ENCODE assay signal across 18 cellular contexts in genomic region chr7:130387628-130388403, GRCh38. TPM values are rescaled to one million over a fixed set of nuclear protein-coding genes. Genes with fewer than 3 reads are reported as not detected.
DNase-seq lines count a peak whose midpoint lies in the region; ATAC-seq and TF ChIP-seq lines count a peak whose summit lies in the region.
"Had no signal": no experiment of that assay in that cellular context is flagged by ENCODE, and none has a peak within 500 bp of the region (broad histone marks: within the 10 kb centered on the region; RNA-seq: fewer than 3 reads in every experiment).

No MANE protein-coding gene starts in this region.

- H3K36me3 Mint-ChIP-seq in endodermal cell (ENCODE audit: low read depth) (peaks cover 2% of the 10 kb centered on the region), neural crest cell (ENCODE audit: low read depth) (peaks cover 2% of the 10 kb centered on the region), type B pancreatic cell (peaks cover 5% of the 10 kb centered on the region)
- no peaks in the 10 kb centered on the region for H3K36me3 Mint-ChIP-seq in activated naive CD4-positive, alpha-beta T cell treated with anti-CD3 and anti-CD28 coated beads for 36 hours (ENCODE audit: low read depth)

- H3K27ac ChIP-seq in SJSA1 (peak overlapping the region; percentile 74), endodermal cell (ENCODE audit: low read depth, low read length) (peak overlapping the region; percentile 55), PC-3 (ENCODE audit: low read length) (no peak overlapping the region)
- H3K27ac ChIP-seq: BLaER1, GM23248, thyroid gland had no signal

- H3K4me1 Mint-ChIP-seq in endodermal cell (no peaks in the 10 kb centered on the region), neural crest cell (peaks cover 23% of the 10 kb centered on the region), type B pancreatic cell (ENCODE audit: unreplicated experiment) (peaks cover 29% of the 10 kb centered on the region)
- no peaks in the 10 kb centered on the region for H3K4me1 Mint-ChIP-seq in activated naive CD4-positive, alpha-beta T cell treated with anti-CD3 and anti-CD28 coated beads for 36 hours (ENCODE audit: low read depth)

- WGBS in endodermal cell (ENCODE audit: insufficient coverage in 1 of 2, insufficient read length in 1 of 2), 2 experiments, result 94 to 96% methylated on average over 7 to 12 of the region's 12 CpGs

- H3K4me3 ChIP-seq in SJSA1, result no peak overlapping the region
- no peak overlapping the region for H3K4me3 ChIP-seq in endodermal cell (ENCODE audit: low read length)
- H3K4me3 ChIP-seq in PC-3 (ENCODE audit: low read length), result no peak overlapping the region
- H3K4me3 ChIP-seq: BLaER1, GM23248, thyroid gland had no signal

- H3K27me3 ChIP-seq in SJSA1 (replicated peaks) (no peaks in the 10 kb centered on the region), endodermal cell (ENCODE audit: control insufficient read depth, insufficient read depth, low read length, poor library complexity, severe bottlenecking) (no peaks in the 10 kb centered on the region), PC-3 (ENCODE audit: low read length) (no peaks in the 10 kb centered on the region)
- H3K27me3 ChIP-seq: BLaER1, thyroid gland had no signal

- DNase-seq in SJSA1 (ENCODE audit: low read depth in 1 of 2, low spot score in 2 of 2), result peak; percentile 91
- DNase-seq in endodermal cell, result no peak
- DNase-seq in neural crest cell (ENCODE audit: low read depth, low spot score), result no peak
- no peak for DNase-seq in type B pancreatic cell (ENCODE audit: extremely low spot score, unreplicated experiment)
- DNase-seq in NCI-H187 treated with DMSO at 0.1 percent for 48 hours (lab: John Stamatoyannopoulos, UW), result no peak
- DNase-seq in PC-3, result no peak
- DNase-seq in activated naive CD4-positive, alpha-beta T cell treated with anti-CD3 and anti-CD28 coated beads for 36 hours, result no peak
- DNase-seq: activated CD4-positive, CD25-positive, alpha-beta regulatory T cell treated with anti-CD3 and anti-CD28 coated beads, Interleukin-2, amount 50 U/mL, for 72 hours; activated gamma-delta T cell treated with Interleukin-2 at 50 U/mL for 16 hours; GM23248; Kasumi-1; left cardiac atrium; NCI-H1436; thyroid gland had no signal

- no peak overlapping the region for H3K4me2 ChIP-seq in PC-3 (ENCODE audit: low read length)
- H3K4me2 ChIP-seq: BLaER1 had no signal

- CTCF ChIA-PET in PC-3 (lab: Charles Lee), result no interaction called here
- CTCF ChIA-PET in activated naive CD4-positive, alpha-beta T cell treated with anti-CD3 and anti-CD28 coated beads for 36 hours (lab: Charles Lee), result no interaction called here

- no peaks in the 10 kb centered on the region for H3K79me2 ChIP-seq in PC-3 (ENCODE audit: low read length)

- intact Hi-C loops in PC-3 (cut with micrococcal nuclease), result no loop called here
- intact Hi-C loops in activated naive CD4-positive, alpha-beta T cell treated with anti-CD3 and anti-CD28 coated beads for 36 hours (cut with micrococcal nuclease), result no loop called here

- no peaks in the 10 kb centered on the region for H3K9me2 ChIP-seq in PC-3 (replicated peaks; ENCODE audit: low read length)

- no TSS peak for BruUV-seq in PC-3 (replicated peaks; lab: Mats Ljungman, UMichigan)

- no peaks in the 10 kb centered on the region for H3F3A ChIP-seq in PC-3 (ENCODE audit: low read length, unreplicated experiment)

- H3K9me3 ChIP-seq in SJSA1 (replicated peaks) (peaks cover 4% of the 10 kb centered on the region), endodermal cell (ENCODE audit: control insufficient read depth, low read length) (no peaks in the 10 kb centered on the region), PC-3 (ENCODE audit: low read length) (no peaks in the 10 kb centered on the region)
- H3K9me3 ChIP-seq: BLaER1, thyroid gland had no signal

- H3K4me1 ChIP-seq in SJSA1 (replicated peaks), result peaks cover 28% of the 10 kb centered on the region
- no peaks in the 10 kb centered on the region for H3K4me1 ChIP-seq in endodermal cell (ENCODE audit: control insufficient read depth, insufficient read depth, low read length)
- no peaks in the 10 kb centered on the region for H3K4me1 ChIP-seq in PC-3 (ENCODE audit: insufficient read depth, low read length)
- H3K4me1 ChIP-seq: thyroid gland had no signal

- H3K9ac ChIP-seq in endodermal cell (ENCODE audit: extremely low read depth, low read length, poor library complexity, severe bottlenecking) (no peak overlapping the region), PC-3 (ENCODE audit: low read length) (no peak overlapping the region)
- H3K9ac ChIP-seq: BLaER1, GM23248 had no signal

- POLR2A ChIA-PET in PC-3 (lab: Charles Lee; ENCODE audit: unreplicated experiment), result no interaction called here

- H3K4me3 Mint-ChIP-seq in endodermal cell (no peak overlapping the region), neural crest cell (no peak overlapping the region), type B pancreatic cell (no peak overlapping the region)
- H3K4me3 Mint-ChIP-seq in activated naive CD4-positive, alpha-beta T cell treated with anti-CD3 and anti-CD28 coated beads for 36 hours, result no peak overlapping the region

- no peaks in the 10 kb centered on the region for H3K27me3 Mint-ChIP-seq in endodermal cell (ENCODE audit: insufficient read depth)
- H3K27me3 Mint-ChIP-seq in neural crest cell (ENCODE audit: low read depth), result no peaks in the 10 kb centered on the region
- H3K27me3 Mint-ChIP-seq in type B pancreatic cell, result no peaks in the 10 kb centered on the region
- no peaks in the 10 kb centered on the region for H3K27me3 Mint-ChIP-seq in activated naive CD4-positive, alpha-beta T cell treated with anti-CD3 and anti-CD28 coated beads for 36 hours (ENCODE audit: low read depth)

- no peaks in the 10 kb centered on the region for H4K20me1 ChIP-seq in PC-3 (ENCODE audit: low read length)
- H4K20me1 ChIP-seq: BLaER1 had no signal

- peaks cover 6% of the 10 kb centered on the region for H3K9me3 Mint-ChIP-seq in endodermal cell
- H3K9me3 Mint-ChIP-seq in neural crest cell, result peaks cover 9% of the 10 kb centered on the region
- peaks cover 6% of the 10 kb centered on the region for H3K9me3 Mint-ChIP-seq in type B pancreatic cell
- H3K9me3 Mint-ChIP-seq in activated naive CD4-positive, alpha-beta T cell treated with anti-CD3 and anti-CD28 coated beads for 36 hours, result peaks cover 2% of the 10 kb centered on the region

- no peak overlapping the region for H3K27ac Mint-ChIP-seq in endodermal cell
- peak overlapping the region; percentile 68 for H3K27ac Mint-ChIP-seq in neural crest cell (ENCODE audit: unreplicated experiment)
- peak overlapping the region; percentile 53 for H3K27ac Mint-ChIP-seq in type B pancreatic cell
- no peak overlapping the region for H3K27ac Mint-ChIP-seq in activated naive CD4-positive, alpha-beta T cell treated with anti-CD3 and anti-CD28 coated beads for 36 hours

- TF ChIP-seq CTCF in endodermal cell (conservative IDR thresholded peaks at IDR 0.05) (no peak), neural crest cell (conservative IDR thresholded peaks at IDR 0.05) (no peak), type B pancreatic cell (conservative IDR thresholded peaks at IDR 0.05) (no peak), PC-3 (conservative IDR thresholded peaks at IDR 0.05; ENCODE audit: low read depth, low read length) (no peak)

- no peak for ATAC-seq in PC-3

- H3K36me3 ChIP-seq in SJSA1 (no peaks in the 10 kb centered on the region), endodermal cell (ENCODE audit: control insufficient read depth, insufficient read depth, low read length) (no peaks in the 10 kb centered on the region), PC-3 (ENCODE audit: low read depth, low read length) (no peaks in the 10 kb centered on the region)
- H3K36me3 ChIP-seq: BLaER1, thyroid gland had no signal

- no peak overlapping the region for H2AFZ ChIP-seq in PC-3 (ENCODE audit: low read length)
- H2AFZ ChIP-seq: GM23248 had no signal

RNA-seq across cellular contexts. Expression of gene CPA1, which starts 7.5 kb away (rescaled TPM):
- total RNA-seq in SJSA1 (2014; rRNA removed; shearing (Covaris generic)), result not detected in 2 replicates
- not detected for total RNA-seq in endodermal cell
- polyA plus RNA-seq in endodermal cell (2013, experiment 1 of 2), result 0.32 TPM
- 0.33 TPM for polyA plus RNA-seq in endodermal cell (2013, experiment 2 of 2)
- total RNA-seq in neural crest cell, result not detected in 2 replicates
- 0.41 TPM in 1 of 2 replicates, not detected in the other for total RNA-seq in type B pancreatic cell (ENCODE audit: low replicate concordance)
- total RNA-seq in PC-3 (2014; rRNA removed), result not detected in 2 replicates
- total RNA-seq in activated naive CD4-positive, alpha-beta T cell treated with anti-CD3 and anti-CD28 coated beads for 36 hours, result not detected
- total RNA-seq: GM23248; NCI-H460; T-helper 2 cell treated with Interferon-gamma antibody and Interleukin-4, amounts not matched to agents 100 ng/mL and 5 ng/mL, for 36 hours had no signal
- polyA plus RNA-seq: GM23248 had no signal

RNA-seq across cellular contexts. Expression of gene CPA5, which starts 43.2 kb away (rescaled TPM):
- 0.87 TPM in 1 of 2 replicates, not detected in the other for total RNA-seq in SJSA1 (2014; rRNA removed; shearing (Covaris generic))
- total RNA-seq in endodermal cell, result not detected
- polyA plus RNA-seq in endodermal cell (2013, experiment 1 of 2), result not detected
- not detected for polyA plus RNA-seq in endodermal cell (2013, experiment 2 of 2)
- total RNA-seq in neural crest cell, result not detected in 2 replicates
- 0.68 TPM in 1 of 2 replicates, not detected in the other for total RNA-seq in type B pancreatic cell (ENCODE audit: low replicate concordance)
- total RNA-seq in PC-3 (2014; rRNA removed), result 1.3 TPM in 1 of 2 replicates, not detected in the other
- under 1 TPM; 0.74 to 0.88 TPM for total RNA-seq in activated naive CD4-positive, alpha-beta T cell treated with anti-CD3 and anti-CD28 coated beads for 36 hours
- total RNA-seq: fibroblast of lung, GM23248, left cardiac atrium, NCI-H460, thyroid gland had no signal
- polyA plus RNA-seq: fibroblast of lung had no signal

RNA-seq across cellular contexts. Expression of gene CEP41, which starts 53.0 kb away (rescaled TPM):
- total RNA-seq in SJSA1 (2014; rRNA removed; shearing (Covaris generic)), result 20.4 and 21.6 TPM in 2 replicates
- total RNA-seq in endodermal cell, result 10 to 100 TPM; 11.4 to 13.0 TPM
- 31.3 TPM for polyA plus RNA-seq in endodermal cell (2013, experiment 1 of 2)
- polyA plus RNA-seq in endodermal cell (2013, experiment 2 of 2), result 31.1 TPM
- 27.8 and 29.3 TPM in 2 replicates for total RNA-seq in neural crest cell
- 20.1 and 33.0 TPM in 2 replicates for total RNA-seq in type B pancreatic cell (ENCODE audit: low replicate concordance)
- 10.4 and 10.7 TPM in 2 replicates for total RNA-seq in PC-3 (2014; rRNA removed)
- total RNA-seq in activated naive CD4-positive, alpha-beta T cell treated with anti-CD3 and anti-CD28 coated beads for 36 hours, result 10 to 100 TPM; 16.0 to 18.2 TPM

Comparison
In these comparisons a context has a peak if more than half of its experiments do, and no peak if none do; other contexts are left out.
1. DNase-seq: peak in SJSA1 (2 of 2); none in endodermal cell (single experiment), neural crest cell (single experiment), type B pancreatic cell (single experiment), NCI-H187 treated with DMSO at 0.1 percent for 48 hours (single experiment), PC-3 (single experiment) and activated naive CD4-positive, alpha-beta T cell treated with anti-CD3 and anti-CD28 coated beads for 36 hours (single experiment).
2. H3K27ac Mint-ChIP-seq: peak in neural crest cell (single experiment) and type B pancreatic cell (single experiment); none in endodermal cell (single experiment) and activated naive CD4-positive, alpha-beta T cell treated with anti-CD3 and anti-CD28 coated beads for 36 hours (single experiment).